ENCODE assay signal across 9 cellular contexts in genomic region chr4:87068591-87069021, GRCh38.
DNase-seq lines count a peak whose midpoint lies in the region; ATAC-seq and TF ChIP-seq lines count a peak whose summit lies in the region.
"Had no signal": no experiment of that assay in that cellular context is flagged by ENCODE, and none has a peak within 500 bp of the region (broad histone marks: within the 10 kb centered on the region; RNA-seq: fewer than 3 reads in every experiment).

No MANE protein-coding gene starts in this region.

- peaks cover 13% of the 10 kb centered on the region for H3K36me3 Mint-ChIP-seq in CD8-positive, alpha-beta T cell
- H3K36me3 Mint-ChIP-seq in WTC11 = 0 out of 2 replicates have a peak, but pooled peaks cover 2% of the 10 kb centered on the region

- H3K4me3 Mint-ChIP-seq in CD8-positive, alpha-beta T cell = no peak overlapping the region
- no peak overlapping the region for H3K4me3 Mint-ChIP-seq in WTC11

- peaks cover 29% of the 10 kb centered on the region for H3K4me1 Mint-ChIP-seq in CD8-positive, alpha-beta T cell (ENCODE audit: low read depth)
- H3K4me1 Mint-ChIP-seq in WTC11 = peaks cover 45% of the 10 kb centered on the region

- TF ChIP-seq CTCF in CD8-positive, alpha-beta T cell (IDR thresholded peaks at IDR 0.05) = no peak
- TF ChIP-seq CTCF in WTC11 (IDR thresholded peaks at IDR 0.05) (no peak), lower lobe of right lung (IDR thresholded peaks at IDR 0.05) (no peak), tibial artery (IDR thresholded peaks at IDR 0.05) (no peak)

- intact Hi-C loops in CD8-positive, alpha-beta T cell (cut with DNase I, micrococcal nuclease) = no loop called here
- intact Hi-C loops in lower lobe of right lung (cut with DNase I) = no loop called here
- intact Hi-C loops in tibial artery (cut with DNase I; ENCODE audit: low total_unique reads) = no loop called here

- no peaks in the 10 kb centered on the region for H3K9me3 Mint-ChIP-seq in CD8-positive, alpha-beta T cell
- peaks cover 4% of the 10 kb centered on the region for H3K9me3 Mint-ChIP-seq in WTC11

- peaks cover 8% of the 10 kb centered on the region for H3K4me1 ChIP-seq in CD8-positive, alpha-beta T cell (ENCODE audit: insufficient read depth, low read length)
- H3K4me1 ChIP-seq in lower lobe of right lung (peaks cover 40% of the 10 kb centered on the region), tibial artery (peaks cover 0 to 44% (median 28%) of the 10 kb centered on the region in 4 donors)
- H3K4me1 ChIP-seq: Caco-2 had no signal

- no peak for DNase-seq in CD8-positive, alpha-beta T cell
- DNase-seq in NCI-H1694 treated with DMSO at 0.1 percent for 48 hours (lab: John Stamatoyannopoulos, UW) (peak; percentile 92), WTC11 (ENCODE audit: low spot score) (no peak), lower lobe of right lung (no peak), tibial artery (no peak), islet precursor cell (no peak)
- DNase-seq: Caco-2 had no signal

- no peaks in the 10 kb centered on the region for H3K27me3 ChIP-seq in CD8-positive, alpha-beta T cell (ENCODE audit: insufficient read depth, low read length)
- H3K27me3 ChIP-seq in lower lobe of right lung (ENCODE audit: low read depth) = no peaks in the 10 kb centered on the region
- no peaks in the 10 kb centered on the region for H3K27me3 ChIP-seq in tibial artery

- no peaks in the 10 kb centered on the region for H3K27me3 Mint-ChIP-seq in CD8-positive, alpha-beta T cell (ENCODE audit: low read depth)
- H3K27me3 Mint-ChIP-seq in WTC11 (ENCODE audit: low read depth) = no peaks in the 10 kb centered on the region

- no peaks in the 10 kb centered on the region for H3K36me3 ChIP-seq in CD8-positive, alpha-beta T cell (ENCODE audit: insufficient read depth, low read length)
- H3K36me3 ChIP-seq in lower lobe of right lung (peaks cover 6% of the 10 kb centered on the region), tibial artery (no peaks in the 10 kb centered on the region)

- CTCF ChIA-PET in CD8-positive, alpha-beta T cell (lab: Charles Lee) = no interaction called here
- CTCF ChIA-PET in WTC11 (lab: Charles Lee) = interaction anchor here (1.4 kb wide), 1 partner anchor 25 kb away, joined by 3 read pairs; no protein-coding TSS in a partner anchor

- no peak overlapping the region for H3K4me3 ChIP-seq in CD8-positive, alpha-beta T cell (ENCODE audit: low read depth, low read length)
- no peak overlapping the region for H3K4me3 ChIP-seq in lower lobe of right lung
- no peak overlapping the region for H3K4me3 ChIP-seq in tibial artery

- POLR2A ChIA-PET in CD8-positive, alpha-beta T cell (lab: Charles Lee) = no interaction called here
- POLR2A ChIA-PET in WTC11 (lab: Charles Lee) = no interaction called here

- no peak for ATAC-seq in CD8-positive, alpha-beta T cell
- ATAC-seq in WTC11 = no peak
- ATAC-seq in lower lobe of right lung = peak; percentile 68 to 81
- ATAC-seq in GM19324 (IDR thresholded peaks at IDR 0.05; ENCODE audit: low FRiP score, unreplicated experiment) = no peak
- no peak for ATAC-seq in GM19023 (IDR thresholded peaks at IDR 0.05; ENCODE audit: unreplicated experiment)

- H3K27ac Mint-ChIP-seq in CD8-positive, alpha-beta T cell = peak overlapping the region; percentile 3
- H3K27ac Mint-ChIP-seq in WTC11 = peak overlapping the region; percentile 67; the same call in 1 of the 2 replicates

- H3K9me3 ChIP-seq in CD8-positive, alpha-beta T cell (ENCODE audit: low read length) = no peaks in the 10 kb centered on the region
- H3K9me3 ChIP-seq in lower lobe of right lung = no peaks in the 10 kb centered on the region
- no peaks in the 10 kb centered on the region for H3K9me3 ChIP-seq in tibial artery
- H3K9me3 ChIP-seq: Caco-2 had no signal

- H3K27ac ChIP-seq in CD8-positive, alpha-beta T cell (ENCODE audit: low read depth, low read length) = no peak overlapping the region
- H3K27ac ChIP-seq in lower lobe of right lung (no peak overlapping the region), tibial artery (peak overlapping the region in 1 of 2 donors; percentile 23)

TF ChIP-seq in WTC11, 78 proteins besides CTCF, POLR2A, EP300 and RAD21:
- TF ChIP-seq ZNF281 (CRISPR knock-in tag; IDR thresholded peaks at IDR 0.05) (no peak), GRHL2 (CRISPR knock-in tag; IDR thresholded peaks at IDR 0.05; ENCODE audit: insufficient replicate concordance, severe bottlenecking) (no peak), ZNF671 (CRISPR knock-in tag; IDR thresholded peaks at IDR 0.05) (no peak), HMGXB4 (CRISPR knock-in tag; IDR thresholded peaks at IDR 0.05) (no peak), ATF3 (CRISPR knock-in tag; conservative IDR thresholded peaks at IDR 0.05) (no peak), MAX (CRISPR knock-in tag; IDR thresholded peaks at IDR 0.05) (no peak)

Comparison
In these comparisons a context has a peak if more than half of its experiments do, and no peak if none do; other contexts are left out.
1. ATAC-seq: peak in lower lobe of right lung (2 of 2); none in CD8-positive, alpha-beta T cell (single experiment), WTC11 (single experiment), GM19324 (single experiment) and GM19023 (single experiment).